In the genomic region with DNA sequence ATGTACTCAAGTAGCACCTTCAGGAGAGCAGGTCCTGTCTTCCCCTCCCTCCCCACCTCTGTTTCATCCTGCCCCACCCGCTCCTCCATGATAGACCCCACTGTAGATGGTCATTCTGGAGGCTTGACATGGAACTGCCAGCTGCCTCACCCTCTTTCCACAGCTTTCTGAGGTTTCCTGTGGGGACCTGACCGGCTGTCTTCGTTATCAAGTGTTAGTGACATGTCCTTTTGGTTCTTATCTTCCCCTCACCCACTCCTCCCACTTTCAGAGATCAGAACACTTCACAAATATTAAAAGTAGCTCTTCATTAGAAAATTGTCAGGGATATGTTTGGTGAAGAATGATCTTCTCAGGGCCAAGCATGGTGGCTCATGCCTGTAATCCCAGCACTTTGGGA, we compare ENCODE assay signal across 24 cellular contexts. TPM values are rescaled to one million over a fixed set of nuclear protein-coding genes. Genes with fewer than 3 reads are reported as not detected.
"Had no signal": no experiment of that assay in that cellular context is flagged by ENCODE, and none has a peak within 500 bp of the region (broad histone marks: within the 10 kb centered on the region; RNA-seq: fewer than 3 reads in every experiment).

No MANE protein-coding gene starts in this region.

- H3K9me3 ChIP-seq: SJSA1 had no signal

- H3K4me1 ChIP-seq: SJSA1 had no signal

- DNase-seq: KBM-7, NCI-H1092, NCI-H1105 treated with DMSO at 0.1 percent for 48 hours, NCI-H1417 treated with DMSO at 0.1 percent for 48 hours, NCI-H146, NCI-H1694 treated with DMSO at 0.1 percent for 48 hours, NCI-H1930, NCI-H2081 treated with DMSO at 0.1 percent for 48 hours, NCI-H2171, NCI-H226, NCI-H446, NCI-H510A, NCI-H524 treated with DMSO at 0.1 percent for 48 hours, NCI-H69, NCI-H774, Right ventricle myocardium superior, RPMI8226, SIG-M5 had no signal

- H3K4me3 ChIP-seq: SJSA1, SK-N-MC had no signal

- FAIRE-seq: HTR-8/SVneo, RCC 7860 had no signal

- H3K27ac ChIP-seq: HL-60, SJSA1, SK-N-MC had no signal

- H3K36me3 ChIP-seq: SJSA1 had no signal

RNA-seq across cellular contexts. Expression of gene MEGF10, which starts 52.7 kb away (rescaled TPM):
- total RNA-seq: MCF 10A had no signal
